Comparison of ENCODE assay signal across 13 cellular contexts in the genomic region with DNA sequence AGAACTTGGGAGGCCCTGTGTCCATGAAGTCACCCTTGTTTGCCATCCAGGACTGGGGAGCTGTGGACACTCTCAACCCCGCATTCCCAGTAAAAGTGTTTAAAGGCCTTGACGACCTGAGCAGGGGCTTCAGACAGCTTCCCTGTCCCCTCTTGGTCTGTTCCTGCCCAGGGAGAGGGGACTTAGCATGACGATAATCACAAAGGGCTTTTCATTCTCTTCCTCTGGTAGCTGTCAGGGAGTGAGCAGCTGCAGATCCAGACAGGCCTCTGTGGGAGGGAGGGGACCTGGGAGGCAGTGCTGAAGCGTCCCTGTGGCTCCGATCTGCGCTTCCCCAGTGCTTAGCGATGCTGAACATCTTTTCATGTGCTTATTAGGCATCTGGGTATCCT.
A peak's percentile ranks its signal among the peaks of the same experiment; 100 is the strongest.
DNase-seq lines count a peak whose midpoint lies in the region; ATAC-seq and TF ChIP-seq lines count a peak whose summit lies in the region.
"Had no signal": no experiment of that assay in that cellular context is flagged by ENCODE, and none has a peak within 500 bp of the region (broad histone marks: within the 10 kb centered on the region; RNA-seq: fewer than 3 reads in every experiment).

No MANE protein-coding gene starts in this region.

- peaks cover 25% of the 10 kb centered on the region for H3K4me1 Mint-ChIP-seq in osteocyte (ENCODE audit: unreplicated experiment)
- H3K4me1 Mint-ChIP-seq: CD8-positive, alpha-beta memory T cell; stimulated activated effector memory CD8-positive, alpha-beta T cell treated with anti-CD3 and anti-CD28 coated beads, Interleukin-12 subunit alpha, Interleukin-12 subunit beta, amount 100 ng/mL, for 72 hours had no signal

- no peaks in the 10 kb centered on the region for H3K9me3 ChIP-seq in HUES48 (ENCODE audit: control insufficient read depth, insufficient read depth, low read length)
- peaks cover 8% of the 10 kb centered on the region for H3K9me3 ChIP-seq in NT2/D1 (ENCODE audit: insufficient read depth, low read length)
- H3K9me3 ChIP-seq: HAP-1, mucosa of descending colon had no signal

- DNase-seq in NT2/D1 (ENCODE audit: low read depth, low spot score): peak; percentile 75
- DNase-seq in osteocyte (ENCODE audit: extremely low spot score, unreplicated experiment): no peak
- DNase-seq in nucleus accumbens (lab: John Stamatoyannopoulos, UW): no peak
- DNase-seq in GF-D8 (lab: John Stamatoyannopoulos, UW): no peak
- DNase-seq in effector CD4-positive, alpha-beta T cell: no peak
- DNase-seq: CD8-positive, alpha-beta memory T cell; T-helper 9 cell had no signal

- ATAC-seq in esophagus mucosa: peak; percentile 67
- no peak for ATAC-seq in HG02938 (IDR thresholded peaks at IDR 0.05; ENCODE audit: unreplicated experiment)
- ATAC-seq: stimulated activated effector memory CD8-positive, alpha-beta T cell treated with anti-CD3 and anti-CD28 coated beads, Interleukin-12 subunit alpha, Interleukin-12 subunit beta, amount 100 ng/mL, for 72 hours had no signal

- H3K36me3 ChIP-seq in HUES48 (ENCODE audit: control insufficient read depth, insufficient read depth, low read length) (no peaks in the 10 kb centered on the region), NT2/D1 (ENCODE audit: insufficient read depth, insufficient read length, low read length) (no peaks in the 10 kb centered on the region)
- H3K36me3 ChIP-seq: HAP-1 had no signal

- H3K4me1 ChIP-seq in HUES48 (ENCODE audit: control insufficient read depth, insufficient read depth, low read length) (peaks cover 9% of the 10 kb centered on the region), NT2/D1 (ENCODE audit: insufficient read depth, insufficient read length) (peaks cover 3% of the 10 kb centered on the region)

- H3K36me3 Mint-ChIP-seq in osteocyte (ENCODE audit: unreplicated experiment): no peaks in the 10 kb centered on the region
- H3K36me3 Mint-ChIP-seq: CD8-positive, alpha-beta memory T cell; stimulated activated effector memory CD8-positive, alpha-beta T cell treated with anti-CD3 and anti-CD28 coated beads, Interleukin-12 subunit alpha, Interleukin-12 subunit beta, amount 100 ng/mL, for 72 hours had no signal

- H3K27me3 Mint-ChIP-seq in osteocyte (ENCODE audit: unreplicated experiment): no peaks in the 10 kb centered on the region

- H3K9me3 Mint-ChIP-seq in osteocyte (ENCODE audit: unreplicated experiment): peaks cover 5% of the 10 kb centered on the region
- H3K9me3 Mint-ChIP-seq: CD8-positive, alpha-beta memory T cell; stimulated activated effector memory CD8-positive, alpha-beta T cell treated with anti-CD3 and anti-CD28 coated beads, Interleukin-12 subunit alpha, Interleukin-12 subunit beta, amount 100 ng/mL, for 72 hours had no signal

- peak overlapping the region; percentile 85 for H3K27ac Mint-ChIP-seq in osteocyte (ENCODE audit: unreplicated experiment)
- H3K27ac Mint-ChIP-seq: CD8-positive, alpha-beta memory T cell; stimulated activated effector memory CD8-positive, alpha-beta T cell treated with anti-CD3 and anti-CD28 coated beads, Interleukin-12 subunit alpha, Interleukin-12 subunit beta, amount 100 ng/mL, for 72 hours had no signal

- H3K9ac ChIP-seq in HUES48 (ENCODE audit: low read depth, low read length) (no peak overlapping the region), NT2/D1 (ENCODE audit: insufficient read length, low read depth) (peak overlapping the region; percentile 24)

- no peak for TF ChIP-seq CTCF in osteocyte (IDR thresholded peaks at IDR 0.05)

- H3K4me3 Mint-ChIP-seq in osteocyte (ENCODE audit: unreplicated experiment): no peak overlapping the region
- H3K4me3 Mint-ChIP-seq: CD8-positive, alpha-beta memory T cell; stimulated activated effector memory CD8-positive, alpha-beta T cell treated with anti-CD3 and anti-CD28 coated beads, Interleukin-12 subunit alpha, Interleukin-12 subunit beta, amount 100 ng/mL, for 72 hours had no signal

- no peaks in the 10 kb centered on the region for H3K27me3 ChIP-seq in HUES48 (ENCODE audit: control insufficient read depth, insufficient read depth, low read length)
- no peaks in the 10 kb centered on the region for H3K27me3 ChIP-seq in NT2/D1 (ENCODE audit: insufficient read depth, insufficient read length)

- H3K4me3 ChIP-seq in HUES48 (ENCODE audit: low read depth, low read length) (no peak overlapping the region), NT2/D1 (ENCODE audit: insufficient read length, low read depth) (no peak overlapping the region)
- H3K4me3 ChIP-seq: HAP-1, mucosa of descending colon had no signal

- peak overlapping the region; percentile 73 for H3K27ac ChIP-seq in HUES48 (ENCODE audit: low read depth, low read length)
